ENCODE assay signal across 8 cellular contexts in the genomic region with DNA sequence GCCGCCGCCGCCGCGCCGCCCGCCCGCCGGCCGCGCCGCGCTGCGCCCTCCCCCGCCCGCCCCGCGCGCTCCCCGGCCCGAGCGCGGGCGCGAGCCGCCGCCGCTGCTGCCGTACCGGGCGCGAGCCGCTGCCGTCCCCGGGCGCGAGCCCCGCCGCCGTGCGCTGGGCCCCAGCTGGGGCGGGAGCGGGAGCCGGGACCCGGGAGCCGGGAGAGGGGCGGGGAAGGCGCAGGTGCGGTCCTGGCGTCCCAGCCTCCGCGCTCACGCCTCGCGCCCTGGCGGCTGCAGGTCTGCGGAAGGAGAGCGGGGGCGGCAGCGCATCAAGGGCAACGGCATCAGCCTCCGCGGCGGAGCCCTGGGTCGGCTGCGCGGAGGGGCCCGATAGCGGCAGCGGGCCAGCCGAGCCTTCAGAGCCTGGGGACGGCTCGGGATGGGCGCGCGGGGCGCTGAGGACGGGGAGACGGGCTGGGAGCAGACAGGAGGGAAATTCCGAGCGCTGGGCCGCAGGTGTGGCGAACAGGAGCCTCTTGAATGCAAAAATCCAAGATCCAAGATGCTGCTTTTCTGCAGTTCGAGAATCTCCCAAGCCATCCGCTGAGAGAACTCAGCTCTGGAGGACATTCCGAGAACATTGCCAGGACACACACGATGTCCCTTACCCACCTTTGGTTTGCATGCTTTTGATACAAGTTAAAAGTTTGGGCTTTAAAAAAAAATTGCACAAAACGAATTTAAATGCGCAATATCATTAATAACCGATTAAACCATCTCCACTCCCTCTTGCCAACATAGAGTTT.
DNase-seq lines count a peak whose midpoint lies in the region; TF ChIP-seq lines count a peak whose summit lies in the region.

No MANE protein-coding gene starts in this region.

- H2BK20ac ChIP-seq in H9 (ENCODE audit: low read depth, low read length, poor library complexity, severe bottlenecking): no peak overlapping the region

- no peak overlapping the region for H4K8ac ChIP-seq in H9 (replicated peaks; ENCODE audit: insufficient read length, low read depth, low read length)

- peaks cover 29 to 32% of the 10 kb centered on the region in 2 experiments for H3K4me1 Mint-ChIP-seq in H9
- peaks cover 11% of the 10 kb centered on the region for H3K4me1 Mint-ChIP-seq in activated naive CD8-positive, alpha-beta T cell (ENCODE audit: low read depth)

- intact Hi-C loops in spleen (cut with DNase I; ENCODE audit: low total_unique reads): no loop called here

- no CpG with 5 or more reads among the region's 90 CpGs for WGBS in H9 (ENCODE audit: extremely low coverage, insufficient read length, low lambda C conversion rate)
- WGBS in spleen, 5 donors: 2 to 7% (median 3%) methylated on average over 26 to 90 of the region's 90 CpGs

- peaks cover 62% of the 10 kb centered on the region for H3K27me3 Mint-ChIP-seq in H9 (ENCODE audit: low read depth)
- H3K27me3 Mint-ChIP-seq in activated naive CD8-positive, alpha-beta T cell: peaks cover 58% of the 10 kb centered on the region

- peaks cover 0 to 2% of the 10 kb centered on the region in 2 experiments; a peak in 1 of 5 replicates for H3K9me3 Mint-ChIP-seq in H9
- H3K9me3 Mint-ChIP-seq in activated naive CD8-positive, alpha-beta T cell (ENCODE audit: low read depth): peaks cover 4% of the 10 kb centered on the region

- no peak overlapping the region for H4K5ac ChIP-seq in H9 (ENCODE audit: insufficient read length, low read depth, low read length)

- H2BK12ac ChIP-seq in H9 (ENCODE audit: insufficient read length, low read depth, low read length): no peak overlapping the region

- DNase-seq in AG04449 (ENCODE audit: low read depth, low spot score) (no peak), H9 (peak; percentile 69), inferior parietal cortex (ENCODE audit: extremely low spot score) (peak; percentile 38), spleen (no peak), NCI-H187 (lab: John Stamatoyannopoulos, UW) (no peak), amniotic stem cell (lab: John Stamatoyannopoulos, UW) (no peak), activated gamma-delta T cell treated with Interleukin-2 at 50 U/mL for 16 hours (no peak)

- TF ChIP-seq CTCF in AG04449 (IDR thresholded peaks at IDR 0.05; ENCODE audit: insufficient read depth, low read length, missing control alignments): no peak
- no peak for TF ChIP-seq CTCF in H9 (conservative IDR thresholded peaks at IDR 0.05)
- TF ChIP-seq CTCF in spleen (IDR thresholded peaks at IDR 0.05 in 8 of 11, conservative IDR thresholded peaks at IDR 0.05 in 3 of 11): no peak

- no peak for TF ChIP-seq POLR2A in spleen (IDR thresholded peaks at IDR 0.05)

- peaks cover 3% of the 10 kb centered on the region; the same call in 1 of the 2 replicates for H3K79me2 ChIP-seq in H9 (ENCODE audit: insufficient read depth, low read length)

- no peak overlapping the region for H3K4ac ChIP-seq in H9 (ENCODE audit: low read depth, low read length)

- H3K18ac ChIP-seq in H9 (ENCODE audit: insufficient read length, low read depth, low read length): no peak overlapping the region

- no peak overlapping the region for H4K91ac ChIP-seq in H9 (ENCODE audit: insufficient read length, low read depth, low read length)

- peak overlapping the region; percentile 39; the same call in 1 of the 2 replicates for H3K14ac ChIP-seq in H9 (ENCODE audit: insufficient read depth, low read length)

- H3K4me1 ChIP-seq in H9 (ENCODE audit: insufficient read depth, low read length): peaks cover 11% of the 10 kb centered on the region; the same call in 1 of the 2 replicates
- H3K4me1 ChIP-seq in spleen: peaks cover 0 to 28% (median 14%) of the 10 kb centered on the region in 6 donors

- no peak overlapping the region for H3K56ac ChIP-seq in H9 (ENCODE audit: insufficient read length, low read depth, low read length)

- H2BK120ac ChIP-seq in H9 (ENCODE audit: low read depth, low read length, poor library complexity, severe bottlenecking): no peak overlapping the region

- peaks cover 14% of the 10 kb centered on the region for H3K23me2 ChIP-seq in H9 (ENCODE audit: insufficient read length, low read depth, low read length, poor library complexity, severe bottlenecking)

- no peak overlapping the region for H3T11ph ChIP-seq in H9 (ENCODE audit: low read length)

- H2BK5ac ChIP-seq in H9 (ENCODE audit: insufficient read length, low read length): no peak overlapping the region

- H3K9me3 ChIP-seq in H9 (ENCODE audit: control insufficient read depth, low read depth, low read length): no peaks in the 10 kb centered on the region
- H3K9me3 ChIP-seq in spleen: no peaks in the 10 kb centered on the region

- CTCF ChIA-PET in AG04449 (lab: Yijun Ruan, JAX): no interaction called here

- peaks cover 0 to 4% (median 0%) of the 10 kb centered on the region in 3 experiments; a peak in 3 of 7 replicates for H3K36me3 Mint-ChIP-seq in H9 (ENCODE audit: insufficient read depth in 1 of 3, low read depth in 3 of 3)
- H3K36me3 Mint-ChIP-seq in activated naive CD8-positive, alpha-beta T cell: no peaks in the 10 kb centered on the region

- no peak overlapping the region for H3K23ac ChIP-seq in H9 (ENCODE audit: insufficient read length, low read depth, low read length)

- H3K27ac ChIP-seq in H9 (ENCODE audit: insufficient read length, low read depth, low read length) (no peak overlapping the region), spleen (no peak overlapping the region)

- POLR2A ChIA-PET in AG04449 (lab: Yijun Ruan, JAX): no interaction called here

- no peaks in the 10 kb centered on the region for H3K79me1 ChIP-seq in H9 (ENCODE audit: insufficient read depth, low read depth, low read length, poor library complexity, severe bottlenecking)

- peak overlapping the region; percentile 71 for H3K4me2 ChIP-seq in H9 (ENCODE audit: insufficient read depth, insufficient read length, low read length)

- no peaks in the 10 kb centered on the region for H4K20me1 ChIP-seq in H9 (ENCODE audit: control insufficient read depth, insufficient read depth, insufficient read length)

- peak overlapping the region; percentile 64 to 76 for H3K4me3 Mint-ChIP-seq in H9
- peak overlapping the region; percentile 75 for H3K4me3 Mint-ChIP-seq in activated naive CD8-positive, alpha-beta T cell

- H3K4me3 ChIP-seq in AG04449 (ENCODE audit: low read depth, low read length) (peak overlapping the region; percentile 45), spleen (peak overlapping the region in 7 of 8 donors; percentile 11 to 63 (median 33))

- no peak overlapping the region for H2BK15ac ChIP-seq in H9 (ENCODE audit: low read depth, low read length)

- no peak overlapping the region for H3K27ac Mint-ChIP-seq in H9
- no peak overlapping the region for H3K27ac Mint-ChIP-seq in activated naive CD8-positive, alpha-beta T cell

- no peaks in the 10 kb centered on the region for H3K36me3 ChIP-seq in spleen

- H3K27me3 ChIP-seq in H9 (ENCODE audit: insufficient read depth, low read length): peaks cover 7% of the 10 kb centered on the region; the same call in 1 of the 2 replicates
- H3K27me3 ChIP-seq in spleen (replicated peaks in 1 of 7): peaks cover 0 to 90% (median 35%) of the 10 kb centered on the region in 7 donors

- H2AK5ac ChIP-seq in H9 (ENCODE audit: insufficient read length, low read length): no peak overlapping the region

- no peak overlapping the region for H2AFZ ChIP-seq in H9 (ENCODE audit: low read length)

- no peak overlapping the region for H3K9ac ChIP-seq in H9 (ENCODE audit: extremely low read depth, insufficient read length, low read length)

Comparison
In these comparisons a context has a peak if more than half of its experiments do, and no peak if none do; other contexts are left out.
1. DNase-seq: peak in H9 (single experiment) and inferior parietal cortex (single experiment); none in AG04449 (single experiment), spleen (single experiment), NCI-H187 (0 of 2), amniotic stem cell (single experiment) and activated gamma-delta T cell treated with Interleukin-2 at 50 U/mL for 16 hours (single experiment).